In genomic region chr3:125915427-125915787, GRCh38 we compare ENCODE assay signal across 8 cellular contexts. TPM values are rescaled to one million over a fixed set of nuclear protein-coding genes. Genes with fewer than 3 reads are reported as not detected.
DNase-seq lines count a peak whose midpoint lies in the region; ATAC-seq, FAIRE-seq and TF ChIP-seq lines count a peak whose summit lies in the region.
"Not testable (repeated sequence)": the region's sequence is repeated elsewhere in the genome, so short reads cannot be mapped to it uniquely, and the experiment has no call there.

No MANE protein-coding gene starts in this region.

- H3K4me3 Mint-ChIP-seq in activated B cell treated with CpG ODN at 0.5 μM for 24 hours, result peak overlapping the region; percentile 90

- not testable (repeated sequence) for H3K27me3 Mint-ChIP-seq in activated B cell treated with CpG ODN at 0.5 μM for 24 hours

- H3K4me1 Mint-ChIP-seq in activated B cell treated with CpG ODN at 0.5 μM for 24 hours, result peaks cover 11% of the 10 kb centered on the region

- H3F3A ChIP-seq in DOHH2 (ENCODE audit: control insufficient read depth, insufficient read depth); Loucy (ENCODE audit: low read depth): not testable (repeated sequence)

- 0% methylated on average over 2 of the region's 30 CpGs for WGBS in HepG2 (ENCODE audit: low lambda C conversion rate)
- 0 to 1% methylated on average over 12 to 29 of the region's 30 CpGs for WGBS in transverse colon (ENCODE audit: low coverage in 1 of 2), 2 donors

- not testable (repeated sequence) for H3K36me3 ChIP-seq in DOHH2 (ENCODE audit: control insufficient read depth, low read length); Loucy (ENCODE audit: insufficient read depth, low read length); brain microvascular endothelial cell (replicated peaks); fibroblast of lung (ENCODE audit: control insufficient read depth, insufficient read depth, low read length); HepG2 (replicated peaks in 1 of 2; ENCODE audit: control insufficient read depth in 1 of 2, insufficient read depth in 2 of 2, low read length in 2 of 2); parathyroid adenoma (ENCODE audit: control insufficient read depth, insufficient read depth, low read length); transverse colon

- H4K20me1 ChIP-seq in DOHH2 (ENCODE audit: control insufficient read depth, insufficient read depth, low read depth, low read length); Loucy (ENCODE audit: insufficient read depth, low read length, poor library complexity, severe bottlenecking); fibroblast of lung (ENCODE audit: control insufficient read depth, extremely low read depth, insufficient read depth, low read length); HepG2 (ENCODE audit: insufficient read depth, low read length): not testable (repeated sequence)

- not testable (repeated sequence) for BruUV-seq in HepG2 (replicated peaks; lab: Mats Ljungman, UMichigan)

- H3K36me3 Mint-ChIP-seq in activated B cell treated with CpG ODN at 0.5 μM for 24 hours (ENCODE audit: low read depth), result not testable (repeated sequence)

- H3K4me1 ChIP-seq in DOHH2 (ENCODE audit: control insufficient read depth, low read length), result peaks cover 22% of the 10 kb centered on the region
- not testable (repeated sequence) for H3K4me1 ChIP-seq in Loucy (ENCODE audit: insufficient read depth, low read length, poor library complexity, severe bottlenecking); fibroblast of lung (ENCODE audit: control insufficient read depth, extremely low read depth, insufficient read depth, low read length); HepG2 (ENCODE audit: insufficient read depth, low read length); parathyroid adenoma
- peaks cover 0 to 17% (median 6%) of the 10 kb centered on the region in 4 donors for H3K4me1 ChIP-seq in transverse colon

- H3K4me2 ChIP-seq in DOHH2 (ENCODE audit: low read length), result peak overlapping the region; percentile 77
- H3K4me2 ChIP-seq in Loucy (ENCODE audit: low read depth, low read length, poor library complexity, severe bottlenecking), result peak overlapping the region; percentile 85
- H3K4me2 ChIP-seq in fibroblast of lung (ENCODE audit: extremely low read depth, insufficient read depth, low read length), result peak overlapping the region; percentile 85
- H3K4me2 ChIP-seq in HepG2 (ENCODE audit: low read depth, low read length), result peak overlapping the region; percentile 70
- peak overlapping the region; percentile 81 for H3K4me2 ChIP-seq in parathyroid adenoma (ENCODE audit: low read length)

- not testable (repeated sequence) for TF ChIP-seq EP300 in HepG2 (IDR thresholded peaks at IDR 0.05; ENCODE audit: low read depth in 2 of 2, low read length in 2 of 2); HepG2 (CRISPR knock-in tag; IDR thresholded peaks at IDR 0.05; ENCODE audit: borderline replicate concordance); transverse colon (IDR thresholded peaks at IDR 0.05; ENCODE audit: low read depth)

- TF ChIP-seq RAD21 in HepG2 (CRISPR knock-in tag; IDR thresholded peaks at IDR 0.05), result not testable (repeated sequence)

- H3K9me3 ChIP-seq in DOHH2 (ENCODE audit: control insufficient read depth, insufficient read depth, low read length); Loucy (ENCODE audit: insufficient read depth, low read depth, low read length); fibroblast of lung (ENCODE audit: control insufficient read depth, insufficient read depth, low read depth, low read length); HepG2 (ENCODE audit: low read length); parathyroid adenoma (ENCODE audit: control insufficient read depth, low read length); transverse colon: not testable (repeated sequence)

- H3K9me2 ChIP-seq in DOHH2 (replicated peaks; ENCODE audit: control insufficient read depth, low read length); Loucy (replicated peaks; ENCODE audit: low read depth, low read length): not testable (repeated sequence)

- not testable (repeated sequence) for TF ChIP-seq POLR2A in HepG2 (IDR thresholded peaks at IDR 0.05; ENCODE audit: insufficient read depth in 1 of 2, low read depth in 2 of 2, low read length in 2 of 2); transverse colon (IDR thresholded peaks at IDR 0.05)

- CTCF ChIA-PET in activated B cell treated with CpG ODN at 0.5 μM for 24 hours (lab: Charles Lee); HepG2 (lab: Yijun Ruan, JAX; ENCODE audit: low intra/inter-chr PET ratio, low total read pairs): not testable (repeated sequence)

- intact Hi-C loops in activated B cell treated with CpG ODN at 0.5 μM for 24 hours (cut with micrococcal nuclease), result loop anchor here (5.0 kb wide), 4 partner anchors 472 to 1757 kb away; partner anchors contain the start of genes ABTB1, PLXNA1 and UMPS
- intact Hi-C loops in HepG2 (cut with micrococcal nuclease; ENCODE audit: unreplicated experiment); transverse colon (cut with DNase I; ENCODE audit: low total_unique reads): not testable (repeated sequence)

- not testable (repeated sequence) for H3K79me2 ChIP-seq in DOHH2 (ENCODE audit: control insufficient read depth, low read length); Loucy (ENCODE audit: insufficient read depth, low read length); fibroblast of lung (ENCODE audit: control insufficient read depth, insufficient read depth, low read length); HepG2 (ENCODE audit: insufficient read depth, low read length); parathyroid adenoma

- POLR2A ChIA-PET in activated B cell treated with CpG ODN at 0.5 μM for 24 hours (lab: Charles Lee), result not testable (repeated sequence)
- POLR2A ChIA-PET in HepG2 (lab: Yijun Ruan, JAX), result interaction anchor here (1.1 kb wide), 1 partner anchor 53 kb away, joined by 3 read pairs; no protein-coding TSS in a partner anchor

- H3K27ac ChIP-seq in DOHH2 (ENCODE audit: low read depth, low read length), result not testable (repeated sequence)
- H3K27ac ChIP-seq in brain microvascular endothelial cell (peak overlapping the region; percentile 87), fibroblast of lung (ENCODE audit: insufficient read depth, low read length) (peak overlapping the region; percentile 90), HepG2 (ENCODE audit: extremely low read length, insufficient read depth, low read length) (peak overlapping the region; percentile 52), parathyroid adenoma (peak overlapping the region; percentile 91), transverse colon (peak overlapping the region; percentile 92 to 98 (median 94))

- H3K9me3 Mint-ChIP-seq in activated B cell treated with CpG ODN at 0.5 μM for 24 hours, result not testable (repeated sequence)

- peak overlapping the region; percentile 90 for H3K27ac Mint-ChIP-seq in activated B cell treated with CpG ODN at 0.5 μM for 24 hours

- H3K27me3 ChIP-seq in DOHH2 (ENCODE audit: control insufficient read depth, low read length); Loucy (ENCODE audit: insufficient read depth, low read length, poor library complexity, severe bottlenecking); brain microvascular endothelial cell (replicated peaks); fibroblast of lung (ENCODE audit: control insufficient read depth, insufficient read depth, low read length); HepG2 (ENCODE audit: control insufficient read depth in 1 of 2, insufficient read depth in 2 of 2, low read length in 2 of 2); parathyroid adenoma (ENCODE audit: control insufficient read depth, insufficient read depth, low read length); transverse colon: not testable (repeated sequence)

- peak overlapping the region; percentile 69 for H2AFZ ChIP-seq in Loucy (ENCODE audit: low read length)
- not testable (repeated sequence) for H2AFZ ChIP-seq in fibroblast of lung (ENCODE audit: low read length); HepG2 (ENCODE audit: low read length)
- peak overlapping the region; percentile 80 for H2AFZ ChIP-seq in parathyroid adenoma

- DNase-seq in activated B cell treated with CpG ODN at 0.5 μM for 24 hours; brain microvascular endothelial cell; HepG2 (ENCODE audit: low spot score); transverse colon: not testable (repeated sequence)
- DNase-seq in fibroblast of lung (ENCODE audit: low read depth in 2 of 2), result peak; percentile 18 to 34

- in situ Hi-C loops in brain microvascular endothelial cell (cut with HindIII; ENCODE audit: low pct_ligation_motif_present, low sequenced_read_pairs); HepG2 (cut with HindIII; ENCODE audit: extremely low pct_ligation_motif_present, low pct_unique_long_range_greater_than_20kb); transverse colon (cut with MboI; ENCODE audit: low pct_ligation_motif_present in 1 of 4, low pct_unique_long_range_greater_than_20kb in 1 of 4, low sequenced_read_pairs in 3 of 4): not testable (repeated sequence)

- ATAC-seq in activated B cell treated with CpG ODN at 0.5 μM for 24 hours (ENCODE audit: low read depth); HepG2: not testable (repeated sequence)

- FAIRE-seq in HepG2 (lab: Jason Lieb, UNC), result not testable (repeated sequence)

- H3K9ac ChIP-seq in Loucy (ENCODE audit: low read depth, low read length, poor library complexity, severe bottlenecking) (peak overlapping the region; percentile 60), fibroblast of lung (ENCODE audit: insufficient read depth, low read length) (peak overlapping the region; percentile 76), HepG2 (ENCODE audit: insufficient read depth, low read depth, low read length) (peak overlapping the region; percentile 56), parathyroid adenoma (peak overlapping the region; percentile 31)

- not testable (repeated sequence) for TF ChIP-seq CTCF in DOHH2 (IDR thresholded peaks at IDR 0.05; ENCODE audit: low read depth, low read length, poor library complexity, severe bottlenecking); Loucy (conservative IDR thresholded peaks at IDR 0.05; ENCODE audit: low read length); activated B cell treated with CpG ODN at 0.5 μM for 24 hours (IDR thresholded peaks at IDR 0.05); brain microvascular endothelial cell (IDR thresholded peaks at IDR 0.05; ENCODE audit: low read depth, low read length, missing control alignments); fibroblast of lung (conservative IDR thresholded peaks at IDR 0.05 in 1 of 2, IDR thresholded peaks at IDR 0.05 in 1 of 2; ENCODE audit: low read depth in 1 of 2, low read length in 2 of 2); HepG2 (CRISPR knock-in tag; IDR thresholded peaks at IDR 0.05); parathyroid adenoma (IDR thresholded peaks at IDR 0.05); transverse colon (IDR thresholded peaks at IDR 0.05)

- peak overlapping the region; percentile 73 for H3K4me3 ChIP-seq in DOHH2 (ENCODE audit: low read length)
- peak overlapping the region; percentile 73 for H3K4me3 ChIP-seq in Loucy (ENCODE audit: low read length, poor library complexity, severe bottlenecking)
- H3K4me3 ChIP-seq in brain microvascular endothelial cell (ENCODE audit: low read depth, low read length), result peak overlapping the region; percentile 61
- peak overlapping the region; percentile 55 to 76 (median 62) for H3K4me3 ChIP-seq in fibroblast of lung (replicated peaks in 1 of 4; ENCODE audit: control extremely low read depth in 1 of 4, insufficient read depth in 1 of 4, low read depth in 3 of 4, low read length in 4 of 4)
- peak overlapping the region; percentile 51 to 69 (median 69); a peak in 5 of 6 replicates for H3K4me3 ChIP-seq in HepG2 (replicated peaks in 1 of 3; ENCODE audit: insufficient read depth in 1 of 3, low read depth in 2 of 3, low read length in 3 of 3)
- H3K4me3 ChIP-seq in parathyroid adenoma (ENCODE audit: low read depth, low read length), result peak overlapping the region; percentile 66
- H3K4me3 ChIP-seq in transverse colon, result peak overlapping the region; percentile 35 to 99 (median 62)

RNA-seq across cellular contexts. Expression of gene ROPN1B, which starts 53.6 kb away (rescaled TPM):
- total RNA-seq in activated B cell treated with CpG ODN at 0.5 μM for 24 hours, result not detected in 2 replicates
- total RNA-seq in fibroblast of lung, result not detected in 2 replicates
- polyA plus RNA-seq in fibroblast of lung, result not detected in 2 replicates
- not detected in 2 replicates for polyA plus RNA-seq in fibroblast of lung (2012)
- not detected in 2 replicates for polyA minus RNA-seq in fibroblast of lung (ENCODE audit: low replicate concordance)
- not detected in 2 replicates for total RNA-seq in HepG2 (2016; rRNA removed; fragmentation: Illumina TruSeq; extraction: Trizol)
- total RNA-seq in HepG2 (2016; cell fraction: cytosol; rRNA removed; fragmentation: Illumina TruSeq; extraction: Trizol; ENCODE audit: low read depth), result not detected in 2 replicates
- not detected in 2 replicates for total RNA-seq in HepG2 (2016; cell fraction: insoluble cytoplasmic fraction; rRNA removed; fragmentation: Illumina TruSeq; extraction: Trizol)
- total RNA-seq in HepG2 (2016; cell fraction: membrane; rRNA removed; fragmentation: Illumina TruSeq; extraction: Trizol), result not detected in 2 replicates
- not detected in 2 replicates for total RNA-seq in HepG2 (2016; cell fraction: nucleus; rRNA removed; fragmentation: Illumina TruSeq; extraction: Trizol)
- polyA plus RNA-seq in HepG2 (2011; rRNA removed), result not detected in 2 replicates
- polyA plus RNA-seq in HepG2 (2011; cell fraction: cytosol; rRNA removed), result not detected in 2 replicates
- polyA plus RNA-seq in HepG2 (2011; cell fraction: nucleus; rRNA removed), result not detected in 2 replicates
- polyA plus RNA-seq in HepG2 (2012), result 0.12 TPM in 1 of 2 replicates, not detected in the other
- not detected in 2 replicates for polyA plus RNA-seq in HepG2 (2016; cell fraction: cytosol; fragmentation: Illumina TruSeq; extraction: Trizol; ENCODE audit: low read depth)
- polyA plus RNA-seq in HepG2 (2016; cell fraction: insoluble cytoplasmic fraction; fragmentation: Illumina TruSeq; extraction: Trizol; ENCODE audit: low read depth), result not detected in 2 replicates
- not detected in 2 replicates for polyA plus RNA-seq in HepG2 (2016; cell fraction: membrane; fragmentation: Illumina TruSeq; extraction: Trizol; ENCODE audit: low read depth)
- not detected in 2 replicates for polyA plus RNA-seq in HepG2 (2016; cell fraction: nucleus; fragmentation: Illumina TruSeq; extraction: Trizol; ENCODE audit: insufficient read depth, low read depth)
- polyA minus RNA-seq in HepG2 (2011; rRNA and poly(A)+ RNA removed; ENCODE audit: low replicate concordance), result 0.26 TPM in 1 of 2 replicates, not detected in the other
- polyA minus RNA-seq in HepG2 (2011; cell fraction: cytosol; rRNA and poly(A)+ RNA removed), result not detected in 2 replicates
- polyA minus RNA-seq in HepG2 (2011; cell fraction: nucleus; rRNA and poly(A)+ RNA removed), result not detected in 2 replicates
- total RNA-seq in transverse colon, result not detected
